Comparison of ENCODE assay signal across 15 cellular contexts in the genomic region with DNA sequence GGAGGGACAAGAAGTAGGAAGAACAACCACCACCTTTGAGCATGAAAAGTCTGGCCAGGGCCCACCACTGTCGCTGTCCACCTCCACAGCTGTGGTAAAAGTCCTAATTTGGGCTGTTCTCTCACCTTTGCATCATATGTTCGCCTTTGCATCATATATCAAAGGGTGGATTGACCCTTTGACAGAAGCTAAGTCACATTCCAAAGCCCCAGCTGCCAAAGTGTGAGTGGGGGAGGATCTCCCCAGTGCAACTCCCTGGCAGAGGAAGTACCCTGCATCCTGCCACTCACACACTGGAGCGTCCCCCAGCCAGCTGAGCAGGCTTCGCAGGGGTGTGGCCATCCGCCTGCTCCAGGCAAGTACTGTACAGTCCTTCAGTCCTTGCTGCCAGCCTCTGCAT. TPM values are rescaled to one million over a fixed set of nuclear protein-coding genes. Genes with fewer than 3 reads are reported as not detected.
A peak's percentile ranks its signal among the peaks of the same experiment; 100 is the strongest.
DNase-seq lines count a peak whose midpoint lies in the region; ATAC-seq and TF ChIP-seq lines count a peak whose summit lies in the region.
"Had no signal": no experiment of that assay in that cellular context is flagged by ENCODE, and none has a peak within 500 bp of the region (broad histone marks: within the 10 kb centered on the region; RNA-seq: fewer than 3 reads in every experiment).

No MANE protein-coding gene starts in this region.

- no peaks in the 10 kb centered on the region for H3K79me2 ChIP-seq in H9 (ENCODE audit: insufficient read depth, low read length)

- H3K9me3 ChIP-seq in H9 (ENCODE audit: control insufficient read depth, low read depth, low read length) (no peaks in the 10 kb centered on the region), stomach (no peaks in the 10 kb centered on the region)
- H3K9me3 ChIP-seq: left lung had no signal

- H3K27ac ChIP-seq in H9 (ENCODE audit: insufficient read length, low read depth, low read length) (no peak overlapping the region), stomach (no peak overlapping the region)
- H3K27ac ChIP-seq: foreskin keratinocyte, left lung, PC-9 had no signal

- H3K9ac ChIP-seq in H9 (ENCODE audit: extremely low read depth, insufficient read length, low read length) = no peak overlapping the region

- no peaks in the 10 kb centered on the region for H3K79me1 ChIP-seq in H9 (ENCODE audit: insufficient read depth, low read depth, low read length, poor library complexity, severe bottlenecking)

- no peak overlapping the region for H3K4me3 Mint-ChIP-seq in H9

- H2BK12ac ChIP-seq in H9 (ENCODE audit: insufficient read length, low read depth, low read length) = no peak overlapping the region

- H3K18ac ChIP-seq in H9 (ENCODE audit: insufficient read length, low read depth, low read length) = no peak overlapping the region

- no peaks in the 10 kb centered on the region for H3K27me3 ChIP-seq in H9 (ENCODE audit: insufficient read depth, low read length)
- peaks cover 0 to 14% (median 0%) of the 10 kb centered on the region in 3 donors for H3K27me3 ChIP-seq in stomach
- H3K27me3 ChIP-seq: foreskin keratinocyte had no signal

- no peak for TF ChIP-seq CTCF in H9 (conservative IDR thresholded peaks at IDR 0.05)
- no peak for TF ChIP-seq CTCF in epithelial cell of esophagus (IDR thresholded peaks at IDR 0.05; ENCODE audit: insufficient read depth, low read depth, low read length, missing control alignments)
- no peak for TF ChIP-seq CTCF in stomach (IDR thresholded peaks at IDR 0.05)

- DNase-seq in CD1c-positive myeloid dendritic cell (ENCODE audit: extremely low spot score) (peak; percentile 79), H9 (peak; percentile 65), NCI-H82 (lab: John Stamatoyannopoulos, UW) (peak; percentile 85), epithelial cell of esophagus (ENCODE audit: low read depth) (peak; percentile 49), T-helper 1 cell (no peak), stomach (no peak)
- DNase-seq: activated gamma-delta T cell treated with Interleukin-2 at 50 U/mL for 16 hours; cerebellar nuclear complex; foreskin keratinocyte; left lung; NCI-H1092; stimulated activated CD4-positive, alpha-beta T cell treated with anti-CD3 and anti-CD28 coated beads, Interleukin-2, amount 100 ng/mL, for 48 hours had no signal

- H3T11ph ChIP-seq in H9 (ENCODE audit: low read length) = no peak overlapping the region

- no peak overlapping the region for H2BK5ac ChIP-seq in H9 (ENCODE audit: insufficient read length, low read length)

- H4K8ac ChIP-seq in H9 (replicated peaks; ENCODE audit: insufficient read length, low read depth, low read length) = no peak overlapping the region

- H3K4me3 ChIP-seq in epithelial cell of esophagus (ENCODE audit: low read length) (no peak overlapping the region), stomach (no peak overlapping the region)
- H3K4me3 ChIP-seq: left lung, PC-9 had no signal

- no peak overlapping the region for H3K4me2 ChIP-seq in H9 (ENCODE audit: insufficient read depth, insufficient read length, low read length)
- H3K4me2 ChIP-seq: PC-9 had no signal

- H3K4ac ChIP-seq in H9 (ENCODE audit: low read depth, low read length) = no peak overlapping the region

- no peak overlapping the region for H3K56ac ChIP-seq in H9 (ENCODE audit: insufficient read length, low read depth, low read length)

- H3K4me1 ChIP-seq in H9 (ENCODE audit: insufficient read depth, low read length) (no peaks in the 10 kb centered on the region), stomach (peaks cover 0 to 8% (median 5%) of the 10 kb centered on the region in 4 donors)
- H3K4me1 ChIP-seq: foreskin keratinocyte had no signal

- no peak for TF ChIP-seq POLR2A in stomach (IDR thresholded peaks at IDR 0.05)

- TF ChIP-seq EP300 in stomach (IDR thresholded peaks at IDR 0.05) = no peak

- no peak overlapping the region for H2AK5ac ChIP-seq in H9 (ENCODE audit: insufficient read length, low read length)

- ATAC-seq in HG03108 (IDR thresholded peaks at IDR 0.05; ENCODE audit: unreplicated experiment) (no peak), GM18520 (IDR thresholded peaks at IDR 0.05; ENCODE audit: unreplicated experiment) (no peak)
- ATAC-seq: foreskin keratinocyte, left lung had no signal

- H2BK20ac ChIP-seq in H9 (ENCODE audit: low read depth, low read length, poor library complexity, severe bottlenecking) = no peak overlapping the region

- H2BK120ac ChIP-seq in H9 (ENCODE audit: low read depth, low read length, poor library complexity, severe bottlenecking) = no peak overlapping the region

- peak overlapping the region in 2 of 3 experiments; percentile 51 to 59; a peak in 1 of 7 replicates for H3K27ac Mint-ChIP-seq in H9

- H2BK15ac ChIP-seq in H9 (ENCODE audit: low read depth, low read length) = no peak overlapping the region

- no peaks in the 10 kb centered on the region for H3K9me3 Mint-ChIP-seq in H9

- no peaks in the 10 kb centered on the region for H4K20me1 ChIP-seq in H9 (ENCODE audit: control insufficient read depth, insufficient read depth, insufficient read length)

- peaks cover 6% of the 10 kb centered on the region in 2 experiments for H3K4me1 Mint-ChIP-seq in H9

- no peaks in the 10 kb centered on the region for H3K23me2 ChIP-seq in H9 (ENCODE audit: insufficient read length, low read depth, low read length, poor library complexity, severe bottlenecking)

- no peak overlapping the region for H3K14ac ChIP-seq in H9 (ENCODE audit: insufficient read depth, low read length)

- no peaks in the 10 kb centered on the region; a peak in 1 of 7 replicates for H3K36me3 Mint-ChIP-seq in H9 (ENCODE audit: insufficient read depth in 1 of 3, low read depth in 3 of 3)

- intact Hi-C loops in stomach (cut with DNase I; ENCODE audit: low total_unique reads) = no loop called here

- no peak overlapping the region for H2AFZ ChIP-seq in H9 (ENCODE audit: low read length)
- H2AFZ ChIP-seq: PC-9 had no signal

- WGBS in H9 (ENCODE audit: extremely low coverage, insufficient read length, low lambda C conversion rate) = no CpG with 5 or more reads among the region's 5 CpGs
- 29 to 49% (median 34%) methylated on average over 5 of the region's 5 CpGs for WGBS in stomach, 5 donors

- no peak overlapping the region for H4K5ac ChIP-seq in H9 (ENCODE audit: insufficient read length, low read depth, low read length)

- no peak overlapping the region for H3K23ac ChIP-seq in H9 (ENCODE audit: insufficient read length, low read depth, low read length)

- no peaks in the 10 kb centered on the region; the same call in none of the 2 replicates for H3K27me3 Mint-ChIP-seq in H9 (ENCODE audit: low read depth)

- H3K36me3 ChIP-seq in stomach = no peaks in the 10 kb centered on the region
- H3K36me3 ChIP-seq: left lung had no signal

- H4K91ac ChIP-seq in H9 (ENCODE audit: insufficient read length, low read depth, low read length) = no peak overlapping the region

RNA-seq across cellular contexts. Expression of a gene that starts 12.7 kb away (rescaled TPM):
- total RNA-seq in H9 (2021) (65.7 and 68.9 TPM in 2 replicates), stomach (100 to 1,000 TPM in 1 of 5 donors, 10 to 100 TPM in 4; 29.2 to 161 (median 48.7) TPM)
- 10 to 100 TPM; 12.8 to 32.9 (median 25.4) TPM for polyA plus RNA-seq in stomach

RNA-seq across cellular contexts. Expression of a gene that starts 18.9 kb away (rescaled TPM):
- total RNA-seq in H9 (2021) = 20.2 and 21.5 TPM in 2 replicates
- total RNA-seq in stomach = 10 to 100 TPM; 24.6 to 54.5 (median 35.2) TPM
- 1 to 10 TPM; 5.1 to 9.5 (median 8.9) TPM for polyA plus RNA-seq in stomach

Comparison
In these comparisons a context has a peak if more than half of its experiments do, and no peak if none do; other contexts are left out.
1. DNase-seq: peak in CD1c-positive myeloid dendritic cell (single experiment), H9 (single experiment), NCI-H82 (single experiment) and epithelial cell of esophagus (single experiment); none in T-helper 1 cell (0 of 5) and stomach (single experiment).